Comparison of ENCODE assay signal across 16 cellular contexts in genomic region chr17:3663102-3664011, GRCh38. TPM values are rescaled to one million over a fixed set of nuclear protein-coding genes. Genes with fewer than 3 reads are reported as not detected.
DNase-seq lines count a peak whose midpoint lies in the region; FAIRE-seq and TF ChIP-seq lines count a peak whose summit lies in the region.
"Had no signal": no experiment of that assay in that cellular context is flagged by ENCODE, and none has a peak within 500 bp of the region (broad histone marks: within the 10 kb centered on the region; RNA-seq: fewer than 3 reads in every experiment).

No MANE protein-coding gene starts in this region.

- H3K9me3 ChIP-seq in WERI-Rb-1 (ENCODE audit: severe bottlenecking) = no peaks in the 10 kb centered on the region
- H3K9me3 ChIP-seq in colonic mucosa = no peaks in the 10 kb centered on the region
- H3K9me3 ChIP-seq in small intestine (ENCODE audit: control insufficient read depth, low read depth) = no peaks in the 10 kb centered on the region
- H3K9me3 ChIP-seq: MG63 had no signal

- TF ChIP-seq CTCF in WERI-Rb-1 (IDR thresholded peaks at IDR 0.05; ENCODE audit: low read depth, low read length) (peak; percentile 18; the same call in 1 of the 2 replicates), glutamatergic neuron (IDR thresholded peaks at IDR 0.05; ENCODE audit: partially characterized antibody, unreplicated experiment) (no peak), colonic mucosa (IDR thresholded peaks at IDR 0.05) (no peak)

- no peak overlapping the region for H3K9ac ChIP-seq in colonic mucosa (ENCODE audit: low read depth in 2 of 2, low read length in 2 of 2)

- H3K27me3 ChIP-seq in WERI-Rb-1 (ENCODE audit: insufficient read depth, low read depth, severe bottlenecking) (no peaks in the 10 kb centered on the region), colonic mucosa (no peaks in the 10 kb centered on the region), small intestine (ENCODE audit: control insufficient read depth in 2 of 2, insufficient read depth in 2 of 2, low read length in 2 of 2) (no peaks in the 10 kb centered on the region)
- H3K27me3 ChIP-seq: MG63 had no signal

- no peak for FAIRE-seq in small intestine (lab: Jason Lieb, UNC)

- H3K27me3 Mint-ChIP-seq in glutamatergic neuron (ENCODE audit: unreplicated experiment) = peaks cover 21% of the 10 kb centered on the region

- H3K4me1 Mint-ChIP-seq in glutamatergic neuron (ENCODE audit: low read depth, unreplicated experiment) = peaks cover 24% of the 10 kb centered on the region

- WGBS in small intestine, 3 donors = 89 to 93% (median 93%) methylated on average over 33 of the region's 33 CpGs

- peak overlapping the region; percentile 64 for H3K27ac Mint-ChIP-seq in glutamatergic neuron (ENCODE audit: unreplicated experiment)
- H3K27ac Mint-ChIP-seq: HFFc6 had no signal

- intact Hi-C loops in colonic mucosa (cut with DNase I) = no loop called here

- H3K36me3 ChIP-seq in WERI-Rb-1 (peaks cover 35% of the 10 kb centered on the region), colonic mucosa (peaks cover 7% of the 10 kb centered on the region), small intestine (ENCODE audit: control insufficient read depth in 2 of 2, insufficient read depth in 2 of 2, low read length in 2 of 2) (peaks cover 6 to 9% of the 10 kb centered on the region in 2 donors)

- peak overlapping the region; percentile 31; the same call in 1 of the 2 replicates for H3K27ac ChIP-seq in WERI-Rb-1
- peak overlapping the region; percentile 11 for H3K27ac ChIP-seq in temporal lobe (ENCODE audit: low read depth, low read length)
- H3K27ac ChIP-seq in colonic mucosa = no peak overlapping the region
- no peak overlapping the region for H3K27ac ChIP-seq in small intestine (ENCODE audit: low read depth in 1 of 2, low read length in 1 of 2)

- H3K36me3 Mint-ChIP-seq in glutamatergic neuron (ENCODE audit: unreplicated experiment) = no peaks in the 10 kb centered on the region

- DNase-seq in WERI-Rb-1 = peak; percentile 42
- peak; percentile 79 for DNase-seq in glutamatergic neuron
- DNase-seq in colonic mucosa = no peak
- no peak for DNase-seq in small intestine
- DNase-seq: EL, GOT3, HFFc6, IMR-90, Karpas-422, MG63, NCI-H1105, NCI-H1694, NCI-H2227 treated with DMSO at 0.1 percent for 48 hours, NCI-H524, SHP77 treated with DMSO at 0.1 percent for 48 hours had no signal

- H3K9me3 Mint-ChIP-seq in glutamatergic neuron (ENCODE audit: unreplicated experiment) = peaks cover 24% of the 10 kb centered on the region
- H3K9me3 Mint-ChIP-seq: HFFc6 had no signal

- H3K4me3 ChIP-seq in WERI-Rb-1 (ENCODE audit: low read depth, low read length) (no peak overlapping the region), colonic mucosa (no peak overlapping the region), small intestine (ENCODE audit: low read depth in 1 of 2, low read length in 2 of 2) (no peak overlapping the region)
- H3K4me3 ChIP-seq: MG63 had no signal

- peaks cover 7% of the 10 kb centered on the region for H3K4me1 ChIP-seq in colonic mucosa
- peaks cover 0 to 4% of the 10 kb centered on the region in 2 donors for H3K4me1 ChIP-seq in small intestine (ENCODE audit: control insufficient read depth in 2 of 2, insufficient read depth in 1 of 2, low read depth in 1 of 2, low read length in 1 of 2)

- no peak overlapping the region for H3K4me3 Mint-ChIP-seq in glutamatergic neuron (ENCODE audit: unreplicated experiment)
- H3K4me3 Mint-ChIP-seq: HFFc6 had no signal

RNA-seq across cellular contexts. Expression of gene TAX1BP3, which starts 5.0 kb away (rescaled TPM):
- 91.4 TPM for total RNA-seq in glutamatergic neuron (ENCODE audit: unreplicated experiment)
- 18.2 TPM for total RNA-seq in temporal lobe
- total RNA-seq in colonic mucosa = 100 to 1,000 TPM; 148 to 195 TPM
- polyA plus RNA-seq in small intestine = 100 to 1,000 TPM; 102 to 442 (median 356) TPM

RNA-seq across cellular contexts. Expression of gene EMC6, which starts 5.3 kb away (rescaled TPM):
- 44.4 TPM for total RNA-seq in glutamatergic neuron (ENCODE audit: unreplicated experiment)
- 8.4 TPM for total RNA-seq in temporal lobe
- total RNA-seq in colonic mucosa = 10 to 100 TPM; 38.1 to 61.2 TPM
- polyA plus RNA-seq in small intestine = 10 to 100 TPM; 62.2 to 85.4 (median 81.7) TPM

RNA-seq across cellular contexts. Expression of gene CTNS, which starts 26.8 kb away (rescaled TPM):
- 17.2 TPM for total RNA-seq in glutamatergic neuron (ENCODE audit: unreplicated experiment)
- 12.8 TPM for total RNA-seq in temporal lobe
- 1 to 10 TPM; 7.9 to 8.1 TPM for total RNA-seq in colonic mucosa
- polyA plus RNA-seq in small intestine = 1 to 10 TPM; 5.4 to 8.0 (median 5.9) TPM

RNA-seq across cellular contexts. Expression of gene SHPK, which starts 27.3 kb away (rescaled TPM):
- total RNA-seq in glutamatergic neuron (ENCODE audit: unreplicated experiment) = 35.5 TPM
- total RNA-seq in temporal lobe = 6.6 TPM
- total RNA-seq in colonic mucosa = 10 to 100 TPM; 21.5 to 23.5 TPM
- 10 to 100 TPM; 12.7 to 21.9 (median 16.5) TPM for polyA plus RNA-seq in small intestine

RNA-seq across cellular contexts. Expression of gene P2RX5, which starts 32.6 kb away (rescaled TPM):
- total RNA-seq in glutamatergic neuron (ENCODE audit: unreplicated experiment) = 6.6 TPM
- 7.9 TPM for total RNA-seq in temporal lobe
- total RNA-seq in colonic mucosa = 1 to 10 TPM in 1 of 2 donors, under 1 TPM in 1; 0.93 to 1.5 TPM
- 1 to 10 TPM in 2 of 3 donors, under 1 TPM in 1; 0.67 to 5.6 (median 3.0) TPM for polyA plus RNA-seq in small intestine

Comparison
In these comparisons a context has a peak if more than half of its experiments do, and no peak if none do; other contexts are left out.
1. DNase-seq: peak in WERI-Rb-1 (single experiment) and glutamatergic neuron (single experiment); none in colonic mucosa (single experiment) and small intestine (single experiment).
2. H3K27ac ChIP-seq: peak in WERI-Rb-1 (single experiment) and temporal lobe (single experiment); none in colonic mucosa (single experiment) and small intestine (0 of 2).